Comparison of ENCODE assay signal across 1 cellular context in the genomic region with DNA sequence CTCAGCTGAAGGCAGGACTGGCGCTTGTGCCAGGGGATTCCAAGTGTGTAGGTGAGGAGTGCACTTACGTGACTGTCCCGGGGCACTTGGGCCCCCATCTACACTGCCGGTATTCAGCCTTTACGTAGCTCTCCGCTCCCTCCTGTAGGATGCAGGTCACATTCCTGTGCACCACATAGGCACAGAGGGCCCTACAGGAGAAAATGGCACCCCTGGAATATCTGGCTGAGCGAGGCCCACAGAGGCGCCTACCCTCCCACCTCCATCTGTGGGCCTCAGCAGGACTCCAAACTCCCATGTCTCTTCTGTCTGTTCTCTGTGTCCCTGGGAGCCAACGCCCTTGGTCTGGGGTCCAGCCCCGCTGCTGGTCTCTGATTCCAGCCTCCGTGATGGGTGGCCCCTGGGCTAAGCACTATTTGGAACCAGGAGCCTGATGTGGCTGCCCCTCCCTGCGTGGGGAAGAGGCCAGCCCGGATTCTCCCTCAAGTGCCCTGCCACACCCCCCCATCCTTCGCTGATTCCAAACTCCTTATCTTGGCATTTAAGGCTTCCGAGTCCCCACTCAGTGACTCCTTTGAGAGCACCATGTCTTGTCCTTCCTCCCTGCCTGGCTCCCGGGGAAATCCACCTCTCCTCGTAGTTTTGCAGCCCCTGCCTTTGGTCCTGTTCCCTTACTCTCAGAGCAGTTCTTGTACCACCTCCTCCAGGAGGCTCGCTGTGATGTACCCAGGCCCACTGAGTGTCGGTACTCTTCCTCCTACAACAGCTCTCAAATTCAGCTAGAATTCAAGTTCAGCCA.
TF ChIP-seq lines count a peak whose summit lies in the region.

No MANE protein-coding gene starts in this region.

TF ChIP-seq in WTC11, 78 proteins besides CTCF, POLR2A, EP300 and RAD21 (continued from another document):
- TF ChIP-seq, protein P1, sequence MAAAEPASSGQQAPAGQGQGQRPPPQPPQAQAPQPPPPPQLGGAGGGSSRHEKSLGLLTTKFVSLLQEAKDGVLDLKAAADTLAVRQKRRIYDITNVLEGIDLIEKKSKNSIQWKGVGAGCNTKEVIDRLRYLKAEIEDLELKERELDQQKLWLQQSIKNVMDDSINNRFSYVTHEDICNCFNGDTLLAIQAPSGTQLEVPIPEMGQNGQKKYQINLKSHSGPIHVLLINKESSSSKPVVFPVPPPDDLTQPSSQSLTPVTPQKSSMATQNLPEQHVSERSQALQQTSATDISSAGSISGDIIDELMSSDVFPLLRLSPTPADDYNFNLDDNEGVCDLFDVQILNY (CRISPR knock-in tag; IDR thresholded peaks at IDR 0.05) = no peak
